1 cellular context compared by ENCODE assay signal in genomic region chr6:107488875-107489635, GRCh38.
A peak's percentile ranks its signal among the peaks of the same experiment; 100 is the strongest.
TF ChIP-seq lines count a peak whose summit lies in the region.

No MANE protein-coding gene starts in this region.

TF ChIP-seq in HepG2, 621 proteins besides CTCF, POLR2A, EP300 and RAD21 (continued from another document and continues in another):
- TF ChIP-seq, protein P1, sequence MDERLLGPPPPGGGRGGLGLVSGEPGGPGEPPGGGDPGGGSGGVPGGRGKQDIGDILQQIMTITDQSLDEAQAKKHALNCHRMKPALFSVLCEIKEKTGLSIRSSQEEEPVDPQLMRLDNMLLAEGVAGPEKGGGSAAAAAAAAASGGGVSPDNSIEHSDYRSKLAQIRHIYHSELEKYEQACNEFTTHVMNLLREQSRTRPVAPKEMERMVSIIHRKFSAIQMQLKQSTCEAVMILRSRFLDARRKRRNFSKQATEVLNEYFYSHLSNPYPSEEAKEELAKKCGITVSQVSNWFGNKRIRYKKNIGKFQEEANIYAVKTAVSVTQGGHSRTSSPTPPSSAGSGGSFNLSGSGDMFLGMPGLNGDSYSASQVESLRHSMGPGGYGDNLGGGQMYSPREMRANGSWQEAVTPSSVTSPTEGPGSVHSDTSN (CRISPR knock-in tag; IDR thresholded peaks at IDR 0.05) = no peak
- TF ChIP-seq HIVEP1 (CRISPR knock-in tag; IDR thresholded peaks at IDR 0.05) (no peak), IRX3 (CRISPR knock-in tag; IDR thresholded peaks at IDR 0.05; ENCODE audit: borderline replicate concordance, low read depth) (peak; percentile 15; the same call in 1 of the 2 replicates), PAX8 (CRISPR knock-in tag; IDR thresholded peaks at IDR 0.05; ENCODE audit: borderline replicate concordance) (no peak), ZBTB40 (IDR thresholded peaks at IDR 0.05) (no peak), ZBTB40 (CRISPR knock-in tag; IDR thresholded peaks at IDR 0.05) (no peak), HOXA7 (CRISPR knock-in tag; IDR thresholded peaks at IDR 0.05) (no peak), ZNF550 (CRISPR knock-in tag; IDR thresholded peaks at IDR 0.05; ENCODE audit: borderline replicate concordance) (no peak), SMC3 (IDR thresholded peaks at IDR 0.05; ENCODE audit: low read length) (no peak), ZNF350 (CRISPR knock-in tag; IDR thresholded peaks at IDR 0.05; ENCODE audit: borderline replicate concordance, low read depth) (no peak), KDM5B (CRISPR knock-in tag; IDR thresholded peaks at IDR 0.05; ENCODE audit: borderline replicate concordance) (peak; percentile 67; the same call in 1 of the 2 replicates), NKX3-1 (CRISPR knock-in tag; IDR thresholded peaks at IDR 0.05) (no peak), NAIF1 (CRISPR knock-in tag; IDR thresholded peaks at IDR 0.05; ENCODE audit: borderline replicate concordance) (no peak), ZNF557 (CRISPR knock-in tag; IDR thresholded peaks at IDR 0.05) (no peak), KDM6A (CRISPR knock-in tag; IDR thresholded peaks at IDR 0.05; ENCODE audit: low read depth) (no peak), MYC (CRISPR knock-in tag; IDR thresholded peaks at IDR 0.05; ENCODE audit: borderline replicate concordance) (peak; percentile 71), SRSF1 (optimal IDR thresholded peaks at IDR 0.05; ENCODE audit: low read depth, low read length) (peak; percentile 26), MED13 (CRISPR knock-in tag; IDR thresholded peaks at IDR 0.05) (no peak), ARID2 (CRISPR knock-in tag; IDR thresholded peaks at IDR 0.05; ENCODE audit: borderline replicate concordance) (0 out of 2 replicates have a peak, but pooled peaks have one; percentile 16), ZNF816 (CRISPR knock-in tag; IDR thresholded peaks at IDR 0.05; ENCODE audit: borderline replicate concordance) (no peak), JUNB (CRISPR knock-in tag; IDR thresholded peaks at IDR 0.05; ENCODE audit: borderline replicate concordance) (no peak), RNF2 (conservative IDR thresholded peaks at IDR 0.05; ENCODE audit: low read depth) (0 out of 2 replicates have a peak, but pooled peaks have one; percentile 13), ONECUT2 (CRISPR knock-in tag; IDR thresholded peaks at IDR 0.05) (no peak), ZNF615 (CRISPR knock-in tag; IDR thresholded peaks at IDR 0.05; ENCODE audit: borderline replicate concordance) (no peak), PCBP2 (optimal IDR thresholded peaks at IDR 0.05; ENCODE audit: low read depth, low read length, poor library complexity, severe bottlenecking) (no peak), GTF2F1 (IDR thresholded peaks at IDR 0.05; ENCODE audit: low read length) (no peak), ZNF775 (CRISPR knock-in tag; IDR thresholded peaks at IDR 0.05; ENCODE audit: borderline replicate concordance) (no peak), TEAD3 (CRISPR knock-in tag; optimal IDR thresholded peaks at IDR 0.05; ENCODE audit: borderline replicate concordance) (peak; percentile 18), MTERF4 (CRISPR knock-in tag; IDR thresholded peaks at IDR 0.05) (0 out of 2 replicates have a peak, but pooled peaks have one; percentile 47), CREB1 (IDR thresholded peaks at IDR 0.05) (no peak), CREB1 (CRISPR knock-in tag; IDR thresholded peaks at IDR 0.05) (no peak)
- TF ChIP-seq, protein P2, sequence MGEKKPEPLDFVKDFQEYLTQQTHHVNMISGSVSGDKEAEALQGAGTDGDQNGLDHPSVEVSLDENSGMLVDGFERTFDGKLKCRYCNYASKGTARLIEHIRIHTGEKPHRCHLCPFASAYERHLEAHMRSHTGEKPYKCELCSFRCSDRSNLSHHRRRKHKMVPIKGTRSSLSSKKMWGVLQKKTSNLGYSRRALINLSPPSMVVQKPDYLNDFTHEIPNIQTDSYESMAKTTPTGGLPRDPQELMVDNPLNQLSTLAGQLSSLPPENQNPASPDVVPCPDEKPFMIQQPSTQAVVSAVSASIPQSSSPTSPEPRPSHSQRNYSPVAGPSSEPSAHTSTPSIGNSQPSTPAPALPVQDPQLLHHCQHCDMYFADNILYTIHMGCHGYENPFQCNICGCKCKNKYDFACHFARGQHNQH (CRISPR knock-in tag; IDR thresholded peaks at IDR 0.05) = no peak
- TF ChIP-seq, protein P3, sequence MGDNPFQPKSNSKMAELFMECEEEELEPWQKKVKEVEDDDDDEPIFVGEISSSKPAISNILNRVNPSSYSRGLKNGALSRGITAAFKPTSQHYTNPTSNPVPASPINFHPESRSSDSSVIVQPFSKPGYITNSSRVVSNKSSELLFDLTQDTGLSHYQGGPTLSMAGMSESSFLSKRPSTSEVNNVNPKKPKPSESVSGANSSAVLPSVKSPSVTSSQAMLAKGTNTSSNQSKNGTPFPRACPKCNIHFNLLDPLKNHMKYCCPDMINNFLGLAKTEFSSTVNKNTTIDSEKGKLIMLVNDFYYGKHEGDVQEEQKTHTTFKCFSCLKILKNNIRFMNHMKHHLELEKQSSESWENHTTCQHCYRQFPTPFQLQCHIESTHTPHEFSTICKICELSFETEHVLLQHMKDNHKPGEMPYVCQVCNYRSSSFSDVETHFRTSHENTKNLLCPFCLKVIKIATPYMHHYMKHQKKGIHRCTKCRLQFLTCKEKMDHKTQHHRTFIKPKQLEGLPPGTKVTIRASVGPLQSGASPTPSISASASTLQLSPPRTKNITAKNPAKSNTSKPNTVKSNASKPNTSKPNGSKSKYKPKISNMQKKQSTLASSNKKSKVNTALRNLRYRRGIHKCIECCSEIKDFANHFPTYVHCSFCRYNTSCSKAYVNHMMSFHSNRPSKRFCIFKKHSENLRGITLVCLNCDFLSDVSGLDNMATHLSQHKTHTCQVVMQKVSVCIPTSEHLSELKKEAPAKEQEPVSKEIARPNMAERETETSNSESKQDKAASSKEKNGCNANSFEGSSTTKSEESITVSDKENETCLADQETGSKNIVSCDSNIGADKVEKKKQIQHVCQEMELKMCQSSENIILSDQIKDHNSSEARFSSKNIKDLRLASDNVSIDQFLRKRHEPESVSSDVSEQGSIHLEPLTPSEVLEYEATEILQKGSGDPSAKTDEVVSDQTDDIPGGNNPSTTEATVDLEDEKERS (CRISPR knock-in tag; IDR thresholded peaks at IDR 0.05) = no peak
- TF ChIP-seq, protein P4, sequence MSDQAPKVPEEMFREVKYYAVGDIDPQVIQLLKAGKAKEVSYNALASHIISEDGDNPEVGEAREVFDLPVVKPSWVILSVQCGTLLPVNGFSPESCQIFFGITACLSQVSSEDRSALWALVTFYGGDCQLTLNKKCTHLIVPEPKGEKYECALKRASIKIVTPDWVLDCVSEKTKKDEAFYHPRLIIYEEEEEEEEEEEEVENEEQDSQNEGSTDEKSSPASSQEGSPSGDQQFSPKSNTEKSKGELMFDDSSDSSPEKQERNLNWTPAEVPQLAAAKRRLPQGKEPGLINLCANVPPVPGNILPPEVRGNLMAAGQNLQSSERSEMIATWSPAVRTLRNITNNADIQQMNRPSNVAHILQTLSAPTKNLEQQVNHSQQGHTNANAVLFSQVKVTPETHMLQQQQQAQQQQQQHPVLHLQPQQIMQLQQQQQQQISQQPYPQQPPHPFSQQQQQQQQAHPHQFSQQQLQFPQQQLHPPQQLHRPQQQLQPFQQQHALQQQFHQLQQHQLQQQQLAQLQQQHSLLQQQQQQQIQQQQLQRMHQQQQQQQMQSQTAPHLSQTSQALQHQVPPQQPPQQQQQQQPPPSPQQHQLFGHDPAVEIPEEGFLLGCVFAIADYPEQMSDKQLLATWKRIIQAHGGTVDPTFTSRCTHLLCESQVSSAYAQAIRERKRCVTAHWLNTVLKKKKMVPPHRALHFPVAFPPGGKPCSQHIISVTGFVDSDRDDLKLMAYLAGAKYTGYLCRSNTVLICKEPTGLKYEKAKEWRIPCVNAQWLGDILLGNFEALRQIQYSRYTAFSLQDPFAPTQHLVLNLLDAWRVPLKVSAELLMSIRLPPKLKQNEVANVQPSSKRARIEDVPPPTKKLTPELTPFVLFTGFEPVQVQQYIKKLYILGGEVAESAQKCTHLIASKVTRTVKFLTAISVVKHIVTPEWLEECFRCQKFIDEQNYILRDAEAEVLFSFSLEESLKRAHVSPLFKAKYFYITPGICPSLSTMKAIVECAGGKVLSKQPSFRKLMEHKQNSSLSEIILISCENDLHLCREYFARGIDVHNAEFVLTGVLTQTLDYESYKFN (CRISPR knock-in tag; conservative IDR thresholded peaks at IDR 0.05) = no peak
- TF ChIP-seq, protein P5, sequence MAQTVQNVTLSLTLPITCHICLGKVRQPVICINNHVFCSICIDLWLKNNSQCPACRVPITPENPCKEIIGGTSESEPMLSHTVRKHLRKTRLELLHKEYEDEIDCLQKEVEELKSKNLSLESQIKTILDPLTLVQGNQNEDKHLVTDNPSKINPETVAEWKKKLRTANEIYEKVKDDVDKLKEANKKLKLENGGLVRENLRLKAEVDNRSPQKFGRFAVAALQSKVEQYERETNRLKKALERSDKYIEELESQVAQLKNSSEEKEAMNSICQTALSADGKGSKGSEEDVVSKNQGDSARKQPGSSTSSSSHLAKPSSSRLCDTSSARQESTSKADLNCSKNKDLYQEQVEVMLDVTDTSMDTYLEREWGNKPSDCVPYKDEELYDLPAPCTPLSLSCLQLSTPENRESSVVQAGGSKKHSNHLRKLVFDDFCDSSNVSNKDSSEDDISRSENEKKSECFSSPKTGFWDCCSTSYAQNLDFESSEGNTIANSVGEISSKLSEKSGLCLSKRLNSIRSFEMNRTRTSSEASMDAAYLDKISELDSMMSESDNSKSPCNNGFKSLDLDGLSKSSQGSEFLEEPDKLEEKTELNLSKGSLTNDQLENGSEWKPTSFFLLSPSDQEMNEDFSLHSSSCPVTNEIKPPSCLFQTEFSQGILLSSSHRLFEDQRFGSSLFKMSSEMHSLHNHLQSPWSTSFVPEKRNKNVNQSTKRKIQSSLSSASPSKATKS (CRISPR knock-in tag; IDR thresholded peaks at IDR 0.05) = no peak
- TF ChIP-seq, protein P6, sequence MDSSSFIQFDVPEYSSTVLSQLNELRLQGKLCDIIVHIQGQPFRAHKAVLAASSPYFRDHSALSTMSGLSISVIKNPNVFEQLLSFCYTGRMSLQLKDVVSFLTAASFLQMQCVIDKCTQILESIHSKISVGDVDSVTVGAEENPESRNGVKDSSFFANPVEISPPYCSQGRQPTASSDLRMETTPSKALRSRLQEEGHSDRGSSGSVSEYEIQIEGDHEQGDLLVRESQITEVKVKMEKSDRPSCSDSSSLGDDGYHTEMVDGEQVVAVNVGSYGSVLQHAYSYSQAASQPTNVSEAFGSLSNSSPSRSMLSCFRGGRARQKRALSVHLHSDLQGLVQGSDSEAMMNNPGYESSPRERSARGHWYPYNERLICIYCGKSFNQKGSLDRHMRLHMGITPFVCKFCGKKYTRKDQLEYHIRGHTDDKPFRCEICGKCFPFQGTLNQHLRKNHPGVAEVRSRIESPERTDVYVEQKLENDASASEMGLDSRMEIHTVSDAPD (CRISPR knock-in tag; IDR thresholded peaks at IDR 0.05) = no peak
